8 cellular contexts compared by ENCODE assay signal in the genomic region with DNA sequence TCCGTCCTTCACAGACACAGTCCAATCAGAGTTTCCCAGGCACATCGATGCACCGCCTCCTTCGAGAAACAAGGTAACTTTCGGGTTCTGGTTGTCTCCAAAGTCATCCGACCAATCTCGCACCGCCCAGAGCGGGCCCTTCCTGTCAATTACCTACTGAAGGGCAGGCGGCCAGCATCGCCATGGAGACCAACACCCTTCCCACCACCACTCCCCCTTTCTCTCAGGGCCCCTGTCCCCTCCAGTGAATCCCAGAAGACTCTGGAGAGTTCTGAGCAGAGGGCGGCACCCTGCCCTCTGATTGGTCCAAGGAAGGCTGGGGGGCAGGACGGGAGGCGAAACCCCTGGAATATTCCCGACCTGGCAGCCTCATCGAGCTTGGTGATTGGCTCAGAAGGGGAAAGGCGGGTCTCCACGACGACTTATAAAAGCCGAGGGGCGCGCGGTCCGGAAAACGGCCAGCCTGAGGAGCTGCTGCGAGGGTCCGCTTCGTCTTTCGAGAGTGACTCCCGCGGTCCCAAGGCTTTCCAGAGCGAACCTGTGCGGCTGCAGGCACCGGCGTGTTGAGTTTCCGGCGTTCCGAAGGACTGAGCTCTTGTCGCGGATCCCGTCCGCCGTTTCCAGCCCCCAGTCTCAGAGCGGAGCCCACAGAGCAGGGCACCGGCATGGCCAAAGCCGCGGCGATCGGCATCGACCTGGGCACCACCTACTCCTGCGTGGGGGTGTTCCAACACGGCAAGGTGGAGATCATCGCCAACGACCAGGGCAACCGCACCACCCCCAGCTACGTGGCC. TPM values are rescaled to one million over a fixed set of nuclear protein-coding genes. Genes with fewer than 3 reads are reported as not detected.
DNase-seq lines count a peak whose midpoint lies in the region; ATAC-seq and TF ChIP-seq lines count a peak whose summit lies in the region.

A gene (plus strand): TSS at position 453 of the 794 bp plus-strand sequence. CDS start 213 bp downstream, at position 666.

- peaks cover 6% of the 10 kb centered on the region for H3K36me3 Mint-ChIP-seq in central memory CD8-positive, alpha-beta T cell (ENCODE audit: insufficient read depth)

- H3K27me3 Mint-ChIP-seq in central memory CD8-positive, alpha-beta T cell, result no peaks in the 10 kb centered on the region

- peaks cover 26% of the 10 kb centered on the region for H3K4me1 Mint-ChIP-seq in central memory CD8-positive, alpha-beta T cell

- peak within 1 kb of the TSS; percentile 90 for H3K27ac ChIP-seq in AG04450 (ENCODE audit: low read depth, low read length)

- no peak for TF ChIP-seq CTCF in AG04450 (IDR thresholded peaks at IDR 0.05; ENCODE audit: low read depth, low read length)

- H3K9me3 Mint-ChIP-seq in central memory CD8-positive, alpha-beta T cell, result no peaks in the 10 kb centered on the region

- POLR2A ChIA-PET in AG04450 (lab: Yijun Ruan, JAX), result interaction anchor here (0.5 to 2.3 kb wide), 37 partner anchors 8 to 281 kb away, joined by 3 to 53 read pairs (median 4); a partner anchor contains a TSS

- H3K27ac Mint-ChIP-seq in central memory CD8-positive, alpha-beta T cell (ENCODE audit: low read depth), result peak within 1 kb of the TSS; percentile 92

- CTCF ChIA-PET in AG04450 (lab: Charles Lee), result interaction anchor here (0.6 to 1.2 kb wide), 2 partner anchors 58 to 178 kb away, joined by 3 read pairs; no protein-coding TSS in a partner anchor

- H3K4me3 Mint-ChIP-seq in central memory CD8-positive, alpha-beta T cell, result peak within 1 kb of the TSS; percentile 88

- H3K27me3 ChIP-seq in AG04450 (ENCODE audit: control insufficient read depth, insufficient read depth, low read length), result no peaks in the 10 kb centered on the region

- no peaks in the 10 kb centered on the region for H3K9me3 ChIP-seq in AG04450 (ENCODE audit: control insufficient read depth, insufficient read depth, low read length)

- ATAC-seq in GM18909 (IDR thresholded peaks at IDR 0.05; ENCODE audit: poor library complexity, unreplicated experiment), result peak; percentile 74
- peak; percentile 74 for ATAC-seq in HG03175 (IDR thresholded peaks at IDR 0.05; ENCODE audit: unreplicated experiment)
- peak; percentile 61 for ATAC-seq in central memory CD8-positive, alpha-beta T cell (replicated peaks; ENCODE audit: extremely low read depth, poor library complexity, severe bottlenecking)

- peak; percentile 99 for DNase-seq in AG04450 (ENCODE audit: low read depth, low spot score)
- DNase-seq in NCI-H226, result peak; percentile 100
- peak; percentile 77 for DNase-seq in activated CD4-positive, CD25-positive, alpha-beta regulatory T cell treated with anti-CD3 and anti-CD28 coated beads, Interleukin-2, amount 50 U/mL, for 16 hours (ENCODE audit: low read depth, low spot score)
- peak; percentile 58 to 65 for DNase-seq in central memory CD8-positive, alpha-beta T cell (ENCODE audit: low spot score in 2 of 2)
- DNase-seq in iris pigment epithelial cell (ENCODE audit: low read depth), result peak; percentile 100
- DNase-seq in stimulated activated CD4-positive, alpha-beta T cell treated with anti-CD3 and anti-CD28 coated beads, Interleukin-12 subunit alpha, Interleukin-12 subunit beta, amount 100 ng/mL, for 24 hours (ENCODE audit: low read depth in 2 of 2), result peak; percentile 87 to 94

- peak within 1 kb of the TSS; percentile 79 for H3K4me3 ChIP-seq in AG04450 (ENCODE audit: low read depth, low read length)

RNA-seq across cellular contexts. Expression of the gene that starts here (rescaled TPM):
- polyA plus RNA-seq in AG04450 (2011; rRNA removed), result 31.9 TPM in 2 replicates
- 43.7 and 44.3 TPM in 2 replicates for polyA minus RNA-seq in AG04450 (2011; rRNA and poly(A)+ RNA removed)

Comparison
In these comparisons a context has a peak if more than half of its experiments do, and no peak if none do; other contexts are left out.
1. Peak in every context shown above with its lines: DNase-seq, ATAC-seq, H3K4me3 ChIP-seq and H3K27ac ChIP-seq.